Comparison of ENCODE assay signal across 1 cellular context in the genomic region with DNA sequence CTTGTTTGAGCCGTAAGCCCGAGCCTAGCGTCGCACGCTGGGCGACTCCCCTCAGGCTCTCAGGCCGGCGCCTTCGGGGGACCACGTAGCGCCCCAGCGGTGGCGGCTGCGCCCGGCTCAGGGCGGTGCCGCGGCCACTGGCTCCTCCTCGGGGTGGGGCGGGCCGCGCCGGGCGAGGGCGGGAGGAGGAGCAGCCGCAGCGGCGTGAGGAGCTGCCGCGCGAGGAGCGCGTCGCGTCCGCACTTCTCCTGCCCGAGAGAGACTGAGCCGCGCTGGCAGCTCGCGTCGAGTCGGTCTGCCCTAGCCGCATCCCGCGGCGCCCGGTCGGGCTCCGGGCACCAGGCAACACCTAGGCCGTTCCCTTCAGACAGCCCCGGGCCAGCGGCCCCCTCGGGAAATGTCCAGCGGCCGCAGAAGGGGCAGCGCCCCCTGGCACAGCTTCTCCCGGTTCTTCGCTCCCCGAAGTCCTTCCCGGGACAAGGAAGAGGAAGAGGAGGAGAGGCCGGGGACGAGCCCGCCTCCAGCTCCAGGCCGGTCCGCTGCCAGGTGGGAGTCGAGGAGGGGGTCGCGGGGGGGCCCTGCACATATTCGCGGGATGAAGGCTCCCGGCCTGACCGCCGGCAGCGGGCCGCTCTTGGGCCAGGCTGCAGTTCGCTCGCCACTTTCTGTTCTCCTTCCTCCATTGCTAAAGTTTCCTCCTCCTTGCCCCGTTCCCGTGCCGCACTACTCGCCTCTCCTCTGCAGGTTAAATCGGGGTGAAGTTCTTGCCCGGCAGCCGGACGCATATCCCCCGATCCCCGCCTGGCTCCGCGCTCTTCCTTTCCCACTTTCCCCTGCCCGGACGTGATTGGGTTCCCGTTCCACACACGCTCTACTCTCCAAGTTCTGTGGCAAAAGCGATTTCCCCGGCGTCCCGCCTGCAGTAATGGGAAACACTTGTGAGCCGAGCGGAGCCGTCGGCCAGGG.
A peak's percentile ranks its signal among the peaks of the same experiment; 100 is the strongest.
TF ChIP-seq lines count a peak whose summit lies in the region.

A gene (plus strand): TSS at position 202 of the 966 bp plus-strand sequence. CDS start 196 bp downstream, at position 398.

TF ChIP-seq in HepG2, 621 proteins besides CTCF, POLR2A, EP300 and RAD21 (continued from another document and continues in another):
- TF ChIP-seq, protein P1, sequence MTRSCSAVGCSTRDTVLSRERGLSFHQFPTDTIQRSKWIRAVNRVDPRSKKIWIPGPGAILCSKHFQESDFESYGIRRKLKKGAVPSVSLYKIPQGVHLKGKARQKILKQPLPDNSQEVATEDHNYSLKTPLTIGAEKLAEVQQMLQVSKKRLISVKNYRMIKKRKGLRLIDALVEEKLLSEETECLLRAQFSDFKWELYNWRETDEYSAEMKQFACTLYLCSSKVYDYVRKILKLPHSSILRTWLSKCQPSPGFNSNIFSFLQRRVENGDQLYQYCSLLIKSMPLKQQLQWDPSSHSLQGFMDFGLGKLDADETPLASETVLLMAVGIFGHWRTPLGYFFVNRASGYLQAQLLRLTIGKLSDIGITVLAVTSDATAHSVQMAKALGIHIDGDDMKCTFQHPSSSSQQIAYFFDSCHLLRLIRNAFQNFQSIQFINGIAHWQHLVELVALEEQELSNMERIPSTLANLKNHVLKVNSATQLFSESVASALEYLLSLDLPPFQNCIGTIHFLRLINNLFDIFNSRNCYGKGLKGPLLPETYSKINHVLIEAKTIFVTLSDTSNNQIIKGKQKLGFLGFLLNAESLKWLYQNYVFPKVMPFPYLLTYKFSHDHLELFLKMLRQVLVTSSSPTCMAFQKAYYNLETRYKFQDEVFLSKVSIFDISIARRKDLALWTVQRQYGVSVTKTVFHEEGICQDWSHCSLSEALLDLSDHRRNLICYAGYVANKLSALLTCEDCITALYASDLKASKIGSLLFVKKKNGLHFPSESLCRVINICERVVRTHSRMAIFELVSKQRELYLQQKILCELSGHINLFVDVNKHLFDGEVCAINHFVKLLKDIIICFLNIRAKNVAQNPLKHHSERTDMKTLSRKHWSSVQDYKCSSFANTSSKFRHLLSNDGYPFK (CRISPR knock-in tag; IDR thresholded peaks at IDR 0.05; ENCODE audit: borderline replicate concordance), result peak; percentile 17; the same call in 1 of the 2 replicates
- peak; percentile 37; the same call in 1 of the 2 replicates for TF ChIP-seq NFKB2 (CRISPR knock-in tag; IDR thresholded peaks at IDR 0.05; ENCODE audit: borderline replicate concordance)
- TF ChIP-seq MEIS1 (CRISPR knock-in tag; IDR thresholded peaks at IDR 0.05; ENCODE audit: borderline replicate concordance), result no peak
- TF ChIP-seq, protein P2, sequence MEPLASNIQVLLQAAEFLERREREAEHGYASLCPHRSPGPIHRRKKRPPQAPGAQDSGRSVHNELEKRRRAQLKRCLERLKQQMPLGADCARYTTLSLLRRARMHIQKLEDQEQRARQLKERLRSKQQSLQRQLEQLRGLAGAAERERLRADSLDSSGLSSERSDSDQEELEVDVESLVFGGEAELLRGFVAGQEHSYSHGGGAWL (CRISPR knock-in tag; IDR thresholded peaks at IDR 0.05), result 0 out of 2 replicates have a peak, but pooled peaks have one; percentile 35
- no peak for TF ChIP-seq ZNF3 (CRISPR knock-in tag; IDR thresholded peaks at IDR 0.05)
- TF ChIP-seq THYN1 (CRISPR knock-in tag; IDR thresholded peaks at IDR 0.05; ENCODE audit: borderline replicate concordance, low read depth), result no peak
- no peak for TF ChIP-seq RELA (CRISPR knock-in tag; IDR thresholded peaks at IDR 0.05)
- TF ChIP-seq, protein P3, sequence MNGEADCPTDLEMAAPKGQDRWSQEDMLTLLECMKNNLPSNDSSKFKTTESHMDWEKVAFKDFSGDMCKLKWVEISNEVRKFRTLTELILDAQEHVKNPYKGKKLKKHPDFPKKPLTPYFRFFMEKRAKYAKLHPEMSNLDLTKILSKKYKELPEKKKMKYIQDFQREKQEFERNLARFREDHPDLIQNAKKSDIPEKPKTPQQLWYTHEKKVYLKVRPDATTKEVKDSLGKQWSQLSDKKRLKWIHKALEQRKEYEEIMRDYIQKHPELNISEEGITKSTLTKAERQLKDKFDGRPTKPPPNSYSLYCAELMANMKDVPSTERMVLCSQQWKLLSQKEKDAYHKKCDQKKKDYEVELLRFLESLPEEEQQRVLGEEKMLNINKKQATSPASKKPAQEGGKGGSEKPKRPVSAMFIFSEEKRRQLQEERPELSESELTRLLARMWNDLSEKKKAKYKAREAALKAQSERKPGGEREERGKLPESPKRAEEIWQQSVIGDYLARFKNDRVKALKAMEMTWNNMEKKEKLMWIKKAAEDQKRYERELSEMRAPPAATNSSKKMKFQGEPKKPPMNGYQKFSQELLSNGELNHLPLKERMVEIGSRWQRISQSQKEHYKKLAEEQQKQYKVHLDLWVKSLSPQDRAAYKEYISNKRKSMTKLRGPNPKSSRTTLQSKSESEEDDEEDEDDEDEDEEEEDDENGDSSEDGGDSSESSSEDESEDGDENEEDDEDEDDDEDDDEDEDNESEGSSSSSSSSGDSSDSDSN (CRISPR knock-in tag; IDR thresholded peaks at IDR 0.05), result peak; percentile 96
- TF ChIP-seq ZNF788 (CRISPR knock-in tag; IDR thresholded peaks at IDR 0.05; ENCODE audit: borderline replicate concordance), result peak; percentile 63
- 0 out of 2 replicates have a peak, but pooled peaks have one; percentile 18 for TF ChIP-seq DR1 (CRISPR knock-in tag; IDR thresholded peaks at IDR 0.05)
- no peak for TF ChIP-seq ZNF562 (CRISPR knock-in tag; IDR thresholded peaks at IDR 0.05; ENCODE audit: borderline replicate concordance)
- TF ChIP-seq GATA4 (IDR thresholded peaks at IDR 0.05; ENCODE audit: borderline replicate concordance, low read depth), result 0 out of 2 replicates have a peak, but pooled peaks have one; percentile 38
- TF ChIP-seq, protein P4, sequence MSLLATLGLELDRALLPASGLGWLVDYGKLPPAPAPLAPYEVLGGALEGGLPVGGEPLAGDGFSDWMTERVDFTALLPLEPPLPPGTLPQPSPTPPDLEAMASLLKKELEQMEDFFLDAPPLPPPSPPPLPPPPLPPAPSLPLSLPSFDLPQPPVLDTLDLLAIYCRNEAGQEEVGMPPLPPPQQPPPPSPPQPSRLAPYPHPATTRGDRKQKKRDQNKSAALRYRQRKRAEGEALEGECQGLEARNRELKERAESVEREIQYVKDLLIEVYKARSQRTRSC (CRISPR knock-in tag; IDR thresholded peaks at IDR 0.05; ENCODE audit: low read depth), result 0 out of 2 replicates have a peak, but pooled peaks have one; percentile 25
- TF ChIP-seq MYNN (CRISPR knock-in tag; IDR thresholded peaks at IDR 0.05; ENCODE audit: low read depth), result no peak
- TF ChIP-seq, protein P5, sequence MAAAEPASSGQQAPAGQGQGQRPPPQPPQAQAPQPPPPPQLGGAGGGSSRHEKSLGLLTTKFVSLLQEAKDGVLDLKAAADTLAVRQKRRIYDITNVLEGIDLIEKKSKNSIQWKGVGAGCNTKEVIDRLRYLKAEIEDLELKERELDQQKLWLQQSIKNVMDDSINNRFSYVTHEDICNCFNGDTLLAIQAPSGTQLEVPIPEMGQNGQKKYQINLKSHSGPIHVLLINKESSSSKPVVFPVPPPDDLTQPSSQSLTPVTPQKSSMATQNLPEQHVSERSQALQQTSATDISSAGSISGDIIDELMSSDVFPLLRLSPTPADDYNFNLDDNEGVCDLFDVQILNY (CRISPR knock-in tag; conservative IDR thresholded peaks at IDR 0.05), result peak; percentile 29; the same call in 1 of the 2 replicates
- peak; percentile 54; the same call in 1 of the 2 replicates for TF ChIP-seq SAFB2 (CRISPR knock-in tag; IDR thresholded peaks at IDR 0.05; ENCODE audit: borderline replicate concordance, low read depth)
- TF ChIP-seq ZNF329 (CRISPR knock-in tag; IDR thresholded peaks at IDR 0.05; ENCODE audit: low read depth), result peak; percentile 53; the same call in 1 of the 2 replicates
- TF ChIP-seq, protein P6, sequence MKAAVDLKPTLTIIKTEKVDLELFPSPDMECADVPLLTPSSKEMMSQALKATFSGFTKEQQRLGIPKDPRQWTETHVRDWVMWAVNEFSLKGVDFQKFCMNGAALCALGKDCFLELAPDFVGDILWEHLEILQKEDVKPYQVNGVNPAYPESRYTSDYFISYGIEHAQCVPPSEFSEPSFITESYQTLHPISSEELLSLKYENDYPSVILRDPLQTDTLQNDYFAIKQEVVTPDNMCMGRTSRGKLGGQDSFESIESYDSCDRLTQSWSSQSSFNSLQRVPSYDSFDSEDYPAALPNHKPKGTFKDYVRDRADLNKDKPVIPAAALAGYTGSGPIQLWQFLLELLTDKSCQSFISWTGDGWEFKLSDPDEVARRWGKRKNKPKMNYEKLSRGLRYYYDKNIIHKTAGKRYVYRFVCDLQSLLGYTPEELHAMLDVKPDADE (CRISPR knock-in tag; IDR thresholded peaks at IDR 0.05), result peak; percentile 84; the same call in 1 of the 2 replicates
- TF ChIP-seq, protein P7, sequence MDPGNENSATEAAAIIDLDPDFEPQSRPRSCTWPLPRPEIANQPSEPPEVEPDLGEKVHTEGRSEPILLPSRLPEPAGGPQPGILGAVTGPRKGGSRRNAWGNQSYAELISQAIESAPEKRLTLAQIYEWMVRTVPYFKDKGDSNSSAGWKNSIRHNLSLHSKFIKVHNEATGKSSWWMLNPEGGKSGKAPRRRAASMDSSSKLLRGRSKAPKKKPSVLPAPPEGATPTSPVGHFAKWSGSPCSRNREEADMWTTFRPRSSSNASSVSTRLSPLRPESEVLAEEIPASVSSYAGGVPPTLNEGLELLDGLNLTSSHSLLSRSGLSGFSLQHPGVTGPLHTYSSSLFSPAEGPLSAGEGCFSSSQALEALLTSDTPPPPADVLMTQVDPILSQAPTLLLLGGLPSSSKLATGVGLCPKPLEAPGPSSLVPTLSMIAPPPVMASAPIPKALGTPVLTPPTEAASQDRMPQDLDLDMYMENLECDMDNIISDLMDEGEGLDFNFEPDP (CRISPR knock-in tag; conservative IDR thresholded peaks at IDR 0.05), result 0 out of 2 replicates have a peak, but pooled peaks have one; percentile 5
- peak; percentile 54; the same call in 1 of the 2 replicates for TF ChIP-seq KMT2B (CRISPR knock-in tag; IDR thresholded peaks at IDR 0.05)
- TF ChIP-seq ZNF775 (CRISPR knock-in tag; IDR thresholded peaks at IDR 0.05; ENCODE audit: borderline replicate concordance), result no peak
- peak; percentile 87 for TF ChIP-seq HES4 (CRISPR knock-in tag; IDR thresholded peaks at IDR 0.05; ENCODE audit: borderline replicate concordance)
- TF ChIP-seq ZNF138 (CRISPR knock-in tag; IDR thresholded peaks at IDR 0.05; ENCODE audit: low read depth), result peak; percentile 29; the same call in 1 of the 2 replicates
- TF ChIP-seq, protein P8, sequence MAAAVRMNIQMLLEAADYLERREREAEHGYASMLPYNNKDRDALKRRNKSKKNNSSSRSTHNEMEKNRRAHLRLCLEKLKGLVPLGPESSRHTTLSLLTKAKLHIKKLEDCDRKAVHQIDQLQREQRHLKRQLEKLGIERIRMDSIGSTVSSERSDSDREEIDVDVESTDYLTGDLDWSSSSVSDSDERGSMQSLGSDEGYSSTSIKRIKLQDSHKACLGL (CRISPR knock-in tag; IDR thresholded peaks at IDR 0.05), result peak; percentile 39
- no peak for TF ChIP-seq MED8 (CRISPR knock-in tag; IDR thresholded peaks at IDR 0.05; ENCODE audit: insufficient replicate concordance)
- TF ChIP-seq HOXA9 (CRISPR knock-in tag; IDR thresholded peaks at IDR 0.05; ENCODE audit: borderline replicate concordance), result 0 out of 2 replicates have a peak, but pooled peaks have one; percentile 53
- peak; percentile 72 for TF ChIP-seq TAF1 (CRISPR knock-in tag; IDR thresholded peaks at IDR 0.05)
- TF ChIP-seq ZNF460 (CRISPR knock-in tag; IDR thresholded peaks at IDR 0.05; ENCODE audit: borderline replicate concordance), result no peak
- TF ChIP-seq, protein P9, sequence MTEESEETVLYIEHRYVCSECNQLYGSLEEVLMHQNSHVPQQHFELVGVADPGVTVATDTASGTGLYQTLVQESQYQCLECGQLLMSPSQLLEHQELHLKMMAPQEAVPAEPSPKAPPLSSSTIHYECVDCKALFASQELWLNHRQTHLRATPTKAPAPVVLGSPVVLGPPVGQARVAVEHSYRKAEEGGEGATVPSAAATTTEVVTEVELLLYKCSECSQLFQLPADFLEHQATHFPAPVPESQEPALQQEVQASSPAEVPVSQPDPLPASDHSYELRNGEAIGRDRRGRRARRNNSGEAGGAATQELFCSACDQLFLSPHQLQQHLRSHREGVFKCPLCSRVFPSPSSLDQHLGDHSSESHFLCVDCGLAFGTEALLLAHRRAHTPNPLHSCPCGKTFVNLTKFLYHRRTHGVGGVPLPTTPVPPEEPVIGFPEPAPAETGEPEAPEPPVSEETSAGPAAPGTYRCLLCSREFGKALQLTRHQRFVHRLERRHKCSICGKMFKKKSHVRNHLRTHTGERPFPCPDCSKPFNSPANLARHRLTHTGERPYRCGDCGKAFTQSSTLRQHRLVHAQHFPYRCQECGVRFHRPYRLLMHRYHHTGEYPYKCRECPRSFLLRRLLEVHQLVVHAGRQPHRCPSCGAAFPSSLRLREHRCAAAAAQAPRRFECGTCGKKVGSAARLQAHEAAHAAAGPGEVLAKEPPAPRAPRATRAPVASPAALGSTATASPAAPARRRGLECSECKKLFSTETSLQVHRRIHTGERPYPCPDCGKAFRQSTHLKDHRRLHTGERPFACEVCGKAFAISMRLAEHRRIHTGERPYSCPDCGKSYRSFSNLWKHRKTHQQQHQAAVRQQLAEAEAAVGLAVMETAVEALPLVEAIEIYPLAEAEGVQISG (CRISPR knock-in tag; IDR thresholded peaks at IDR 0.05), result peak; percentile 53; the same call in 1 of the 2 replicates
- TF ChIP-seq PHF20 (CRISPR knock-in tag; IDR thresholded peaks at IDR 0.05), result peak; percentile 47; the same call in 1 of the 2 replicates
- 0 out of 2 replicates have a peak, but pooled peaks have one; percentile 36 for TF ChIP-seq ZNF232 (CRISPR knock-in tag; IDR thresholded peaks at IDR 0.05; ENCODE audit: borderline replicate concordance)
- TF ChIP-seq, protein P10, sequence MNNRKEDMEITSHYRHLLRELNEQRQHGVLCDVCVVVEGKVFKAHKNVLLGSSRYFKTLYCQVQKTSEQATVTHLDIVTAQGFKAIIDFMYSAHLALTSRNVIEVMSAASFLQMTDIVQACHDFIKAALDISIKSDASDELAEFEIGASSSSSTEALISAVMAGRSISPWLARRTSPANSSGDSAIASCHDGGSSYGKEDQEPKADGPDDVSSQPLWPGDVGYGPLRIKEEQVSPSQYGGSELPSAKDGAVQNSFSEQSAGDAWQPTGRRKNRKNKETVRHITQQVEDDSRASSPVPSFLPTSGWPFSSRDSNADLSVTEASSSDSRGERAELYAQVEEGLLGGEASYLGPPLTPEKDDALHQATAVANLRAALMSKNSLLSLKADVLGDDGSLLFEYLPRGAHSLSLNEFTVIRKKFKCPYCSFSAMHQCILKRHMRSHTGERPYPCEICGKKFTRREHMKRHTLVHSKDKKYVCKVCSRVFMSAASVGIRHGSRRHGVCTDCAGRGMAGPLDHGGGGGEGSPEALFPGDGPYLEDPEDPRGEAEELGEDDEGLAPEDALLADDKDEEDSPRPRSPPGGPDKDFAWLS (CRISPR knock-in tag; IDR thresholded peaks at IDR 0.05; ENCODE audit: borderline replicate concordance), result no peak
- peak; percentile 26; the same call in 1 of the 2 replicates for TF ChIP-seq HDAC1 (CRISPR knock-in tag; IDR thresholded peaks at IDR 0.05)
- TF ChIP-seq MTF2 (CRISPR knock-in tag; IDR thresholded peaks at IDR 0.05; ENCODE audit: borderline replicate concordance), result no peak
- peak; percentile 50; the same call in 1 of the 2 replicates for TF ChIP-seq DMAP1 (CRISPR knock-in tag; IDR thresholded peaks at IDR 0.05)
- peak; percentile 93 for TF ChIP-seq KLF12 (CRISPR knock-in tag; IDR thresholded peaks at IDR 0.05; ENCODE audit: borderline replicate concordance)
